9 cellular contexts compared by ENCODE assay signal in genomic region chr12:24997970-24998582, GRCh38. TPM values are rescaled to one million over a fixed set of nuclear protein-coding genes. Genes with fewer than 3 reads are reported as not detected.
DNase-seq lines count a peak whose midpoint lies in the region; ATAC-seq and TF ChIP-seq lines count a peak whose summit lies in the region.
"Had no signal": no experiment of that assay in that cellular context is flagged by ENCODE, and none has a peak within 500 bp of the region (broad histone marks: within the 10 kb centered on the region; RNA-seq: fewer than 3 reads in every experiment).

No MANE protein-coding gene starts in this region.

- no peaks in the 10 kb centered on the region for H3K79me2 ChIP-seq in SK-N-SH (ENCODE audit: insufficient read depth)

- no peak overlapping the region for H3K27ac Mint-ChIP-seq in nephron progenitor cell
- H3K27ac Mint-ChIP-seq: activated naive CD8-positive, alpha-beta T cell had no signal

- peaks cover 19% of the 10 kb centered on the region for H3F3A ChIP-seq in SK-N-SH (replicated peaks; ENCODE audit: insufficient read depth)

- CTCF ChIA-PET in SK-N-SH (lab: Yijun Ruan, JAX) = interaction anchor here (0.8 to 1.6 kb wide), 4 partner anchors 132 to 212 kb away, joined by 3 to 8 read pairs (median 5); no protein-coding TSS in a partner anchor

- peak overlapping the region; percentile 59; the same call in 1 of the 2 replicates for H3K4me2 ChIP-seq in SK-N-SH

- intact Hi-C loops in left ventricle myocardium superior (cut with micrococcal nuclease) = no loop called here
- intact Hi-C loops in cardiac septum (cut with DNase I) = no loop called here
- intact Hi-C loops in mucosa of descending colon (cut with DNase I, micrococcal nuclease) = no loop called here

- H3K27me3 ChIP-seq in SK-N-SH (ENCODE audit: insufficient read depth) = no peaks in the 10 kb centered on the region; the same call in 1 of the 2 replicates

- DNase-seq in left ventricle myocardium superior (no peak), cardiac septum (ENCODE audit: low spot score) (no peak), SK-N-SH (no peak), mucosa of descending colon (no peak), nephron progenitor cell (no peak), cerebellum (ENCODE audit: low spot score) (no peak)
- no peak for DNase-seq in stimulated activated CD4-positive, alpha-beta T cell treated with anti-CD3 and anti-CD28 coated beads, Interleukin-4, amount 100 ng/mL, for 1 hour

- ATAC-seq in left ventricle myocardium superior (peak; percentile 24), HG02981 (IDR thresholded peaks at IDR 0.05; ENCODE audit: unreplicated experiment) (peak; percentile 83), mucosa of descending colon (peak; percentile 63)

- TF ChIP-seq RAD21 in SK-N-SH (IDR thresholded peaks at IDR 0.05; ENCODE audit: low read length) = no peak

- peaks cover 4% of the 10 kb centered on the region; the same call in 1 of the 2 replicates for H4K20me1 ChIP-seq in SK-N-SH (ENCODE audit: insufficient read depth)

- H3K36me3 Mint-ChIP-seq in nephron progenitor cell (ENCODE audit: low read depth) = no peaks in the 10 kb centered on the region
- H3K36me3 Mint-ChIP-seq: activated naive CD8-positive, alpha-beta T cell had no signal

- POLR2A ChIA-PET in SK-N-SH (lab: Yijun Ruan, JAX) = no interaction called here

- no peak for TF ChIP-seq EP300 in SK-N-SH (IDR thresholded peaks at IDR 0.05; ENCODE audit: borderline replicate concordance in 1 of 2, low read depth in 1 of 2, low read length in 1 of 2)

- no peaks in the 10 kb centered on the region for H3K9me2 ChIP-seq in SK-N-SH

- no peak overlapping the region for H3K4me3 Mint-ChIP-seq in nephron progenitor cell
- H3K4me3 Mint-ChIP-seq: activated naive CD8-positive, alpha-beta T cell had no signal

- H3K27me3 Mint-ChIP-seq in nephron progenitor cell (ENCODE audit: low read depth, poor library complexity) = peaks cover 18% of the 10 kb centered on the region

- no peaks in the 10 kb centered on the region for H3K9me3 ChIP-seq in SK-N-SH
- no peaks in the 10 kb centered on the region for H3K9me3 ChIP-seq in mucosa of descending colon

- H2AFZ ChIP-seq in SK-N-SH (ENCODE audit: low read depth) = no peak overlapping the region

- H3K4me3 ChIP-seq in SK-N-SH (ENCODE audit: low read depth in 2 of 2, low read length in 1 of 2) (no peak overlapping the region; a peak in 1 of 4 replicates), mucosa of descending colon (no peak overlapping the region)

- H3K4me1 ChIP-seq in SK-N-SH (ENCODE audit: control insufficient read depth in 1 of 2, insufficient read depth in 2 of 2, low read depth in 1 of 2, low read length in 1 of 2) = peaks cover 3 to 14% of the 10 kb centered on the region in 2 experiments; a peak in 3 of 4 replicates
- no peaks in the 10 kb centered on the region for H3K4me1 ChIP-seq in mucosa of descending colon (ENCODE audit: low read depth)

- peak overlapping the region; percentile 11 to 71; a peak in 3 of 4 replicates for H3K27ac ChIP-seq in SK-N-SH (ENCODE audit: low read depth in 2 of 2, low read length in 1 of 2)

- H3K9ac ChIP-seq in SK-N-SH = no peak overlapping the region; the same call in 1 of the 2 replicates

- no peaks in the 10 kb centered on the region for H3K9me3 Mint-ChIP-seq in nephron progenitor cell

- 9% methylated on average over 4 of the region's 4 CpGs for WGBS in SK-N-SH (ENCODE audit: low lambda C conversion rate)

- TF ChIP-seq CTCF in SK-N-SH (IDR thresholded peaks at IDR 0.05) (no peak), mucosa of descending colon (IDR thresholded peaks at IDR 0.05) (no peak), nephron progenitor cell (IDR thresholded peaks at IDR 0.05) (no peak)

- H3K36me3 ChIP-seq in SK-N-SH (replicated peaks in 1 of 2; ENCODE audit: control insufficient read depth in 1 of 2, insufficient read depth in 2 of 2, low read length in 1 of 2) (no peaks in the 10 kb centered on the region), mucosa of descending colon (ENCODE audit: low read depth) (no peaks in the 10 kb centered on the region)

- no peaks in the 10 kb centered on the region for H3K4me1 Mint-ChIP-seq in nephron progenitor cell

TF ChIP-seq in SK-N-SH, 30 proteins besides CTCF, POLR2A, EP300 and RAD21:
- TF ChIP-seq RCOR1 (IDR thresholded peaks at IDR 0.05; ENCODE audit: low read length) (no peak), FOXJ3 (CRISPR knock-in tag; IDR thresholded peaks at IDR 0.05) (no peak), SMC3 (IDR thresholded peaks at IDR 0.05; ENCODE audit: low read depth, low read length) (no peak), FOSL2 (IDR thresholded peaks at IDR 0.05; ENCODE audit: borderline replicate concordance, low read depth) (no peak), GABPA (IDR thresholded peaks at IDR 0.05; ENCODE audit: low read depth) (no peak), POLR2AphosphoS5 (IDR thresholded peaks at IDR 0.05; ENCODE audit: low read depth, low read length) (peak; percentile 49; the same call in 1 of the 2 replicates), ZBTB33 (IDR thresholded peaks at IDR 0.05; ENCODE audit: borderline replicate concordance, low read depth) (0 out of 2 replicates have a peak, but pooled peaks have one; percentile 7), JUND (IDR thresholded peaks at IDR 0.05) (peak; percentile 19; the same call in 1 of the 2 replicates), SIN3A (IDR thresholded peaks at IDR 0.05; ENCODE audit: borderline replicate concordance, low read depth, low read length) (0 out of 2 replicates have a peak, but pooled peaks have one; percentile 15), NFIC (IDR thresholded peaks at IDR 0.05; ENCODE audit: borderline replicate concordance) (peak; percentile 43; the same call in 1 of the 2 replicates), MEF2A (IDR thresholded peaks at IDR 0.05; ENCODE audit: borderline replicate concordance, low read depth) (0 out of 2 replicates have a peak, but pooled peaks have one; percentile 52), TCF12 (IDR thresholded peaks at IDR 0.05) (peak; percentile 80)
- TF ChIP-seq, protein P1, sequence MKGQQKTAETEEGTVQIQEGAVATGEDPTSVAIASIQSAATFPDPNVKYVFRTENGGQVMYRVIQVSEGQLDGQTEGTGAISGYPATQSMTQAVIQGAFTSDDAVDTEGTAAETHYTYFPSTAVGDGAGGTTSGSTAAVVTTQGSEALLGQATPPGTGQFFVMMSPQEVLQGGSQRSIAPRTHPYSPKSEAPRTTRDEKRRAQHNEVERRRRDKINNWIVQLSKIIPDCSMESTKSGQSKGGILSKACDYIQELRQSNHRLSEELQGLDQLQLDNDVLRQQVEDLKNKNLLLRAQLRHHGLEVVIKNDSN (IDR thresholded peaks at IDR 0.05; ENCODE audit: borderline replicate concordance, low read depth) = peak; percentile 14; the same call in 1 of the 2 replicates
- TF ChIP-seq, protein P2, sequence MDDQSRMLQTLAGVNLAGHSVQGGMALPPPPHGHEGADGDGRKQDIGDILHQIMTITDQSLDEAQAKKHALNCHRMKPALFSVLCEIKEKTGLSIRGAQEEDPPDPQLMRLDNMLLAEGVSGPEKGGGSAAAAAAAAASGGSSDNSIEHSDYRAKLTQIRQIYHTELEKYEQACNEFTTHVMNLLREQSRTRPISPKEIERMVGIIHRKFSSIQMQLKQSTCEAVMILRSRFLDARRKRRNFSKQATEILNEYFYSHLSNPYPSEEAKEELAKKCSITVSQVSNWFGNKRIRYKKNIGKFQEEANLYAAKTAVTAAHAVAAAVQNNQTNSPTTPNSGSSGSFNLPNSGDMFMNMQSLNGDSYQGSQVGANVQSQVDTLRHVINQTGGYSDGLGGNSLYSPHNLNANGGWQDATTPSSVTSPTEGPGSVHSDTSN (IDR thresholded peaks at IDR 0.05) = peak; percentile 72

RNA-seq across cellular contexts. Expression of gene BCAT1, which starts 49.2 kb away (rescaled TPM):
- total RNA-seq in left ventricle myocardium superior (4.1 TPM), cardiac septum (3.5 TPM), mucosa of descending colon (10 to 100 TPM in 2 of 3 donors, 1 to 10 TPM in 1; 5.3 to 19.7 (median 11.1) TPM), cerebellum (50.1 TPM)
- polyA plus RNA-seq in SK-N-SH (2012; rRNA removed) = 7.7 and 9.1 TPM in 2 replicates
- 12.2 and 12.4 TPM in 2 replicates for polyA plus RNA-seq in SK-N-SH (2012; cell fraction: cytosol; rRNA removed)
- polyA plus RNA-seq in SK-N-SH (2012; cell fraction: nucleus; rRNA removed) = 7.0 and 12.2 TPM in 2 replicates

Comparison
In these comparisons a context has a peak if more than half of its experiments do, and no peak if none do; other contexts are left out.
1. ATAC-seq: peak in every context shown above with its lines; median percentile 83 in HG02981; 63 in mucosa of descending colon; 24 in left ventricle myocardium superior.